9 cellular contexts compared by ENCODE assay signal in the genomic region with DNA sequence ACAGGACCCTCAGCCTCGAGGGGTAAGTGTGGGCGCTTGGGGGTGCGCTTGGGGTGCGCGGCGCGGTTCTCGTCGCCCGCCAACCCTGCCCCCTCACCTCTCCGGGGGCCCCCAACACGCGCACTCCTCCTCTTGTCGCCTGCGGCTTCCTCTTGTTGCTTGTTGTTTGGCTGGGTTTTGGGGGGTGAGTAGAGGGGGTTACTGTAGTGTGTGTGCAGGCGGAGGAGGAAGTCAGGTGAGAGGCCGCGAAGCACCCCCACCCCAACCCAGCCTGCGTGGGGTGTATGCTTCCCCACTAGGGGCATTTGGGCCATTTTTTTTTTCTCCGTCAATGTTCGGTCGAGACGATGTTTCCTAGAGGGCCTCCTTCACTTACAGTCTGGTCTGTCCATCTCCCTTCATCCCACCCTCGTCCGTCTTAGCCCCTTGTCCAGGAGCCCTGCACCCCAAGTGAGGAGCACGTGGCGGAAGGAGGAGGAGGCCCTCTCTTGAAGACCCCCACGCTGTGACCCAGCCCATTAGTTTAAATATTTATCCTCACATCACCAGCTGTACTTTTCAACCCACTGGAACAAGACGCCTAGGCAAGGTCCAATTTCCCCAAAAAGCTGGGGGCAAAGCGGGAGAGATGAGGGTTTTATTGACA. TPM values are rescaled to one million over a fixed set of nuclear protein-coding genes. Genes with fewer than 3 reads are reported as not detected.
DNase-seq lines count a peak whose midpoint lies in the region; ATAC-seq lines count a peak whose summit lies in the region.
"Had no signal": no experiment of that assay in that cellular context is flagged by ENCODE, and none has a peak within 500 bp of the region (broad histone marks: within the 10 kb centered on the region; RNA-seq: fewer than 3 reads in every experiment).

No MANE protein-coding gene starts in this region.

- H3K36me3 ChIP-seq in ES-I3 (ENCODE audit: insufficient read depth, low read length) (no peaks in the 10 kb centered on the region), SK-N-MC (ENCODE audit: insufficient read depth, low read length) (no peaks in the 10 kb centered on the region)

- DNase-seq in SK-N-MC (ENCODE audit: low read depth, low spot score) (no peak), left colon (peak; percentile 33 to 51), NCI-H1694 (lab: John Stamatoyannopoulos, UW) (no peak)
- peak; percentile 61 to 69 for DNase-seq in activated naive CD4-positive, alpha-beta T cell treated with anti-CD3 and anti-CD28 coated beads, Interleukin-2, amount 50 U/mL, for 72 hours (ENCODE audit: low spot score in 2 of 2)
- DNase-seq in stimulated activated CD4-positive, alpha-beta T cell treated with anti-CD3 and anti-CD28 coated beads, Interleukin-4, amount 100 ng/mL, for 1 hour = peak; percentile 69

- intact Hi-C loops in left colon (cut with DNase I, micrococcal nuclease) = no loop called here

- H3K9me3 ChIP-seq in ES-I3 (ENCODE audit: control insufficient read depth, insufficient read depth, low read length) (peaks cover 3% of the 10 kb centered on the region; the same call in 1 of the 2 replicates), SK-N-MC (ENCODE audit: low read depth, low read length) (no peaks in the 10 kb centered on the region)

- H3K4me3 ChIP-seq in SK-N-MC = peak overlapping the region; percentile 71
- H3K4me3 ChIP-seq: K562 had no signal

- peak overlapping the region; percentile 70 for H3K9ac ChIP-seq in ES-I3 (ENCODE audit: low read depth, low read length)
- peak overlapping the region; percentile 26 for H3K9ac ChIP-seq in SK-N-MC (ENCODE audit: insufficient read length)

- H3K27ac Mint-ChIP-seq in activated naive CD4-positive, alpha-beta T cell treated with anti-CD3 and anti-CD28 coated beads, Interleukin-2, amount 50 U/mL, for 72 hours = peak overlapping the region; percentile 97

- ATAC-seq in HG02588 (IDR thresholded peaks at IDR 0.05; ENCODE audit: unreplicated experiment) (peak; percentile 21), left colon (peak; percentile 28), HG03457 (IDR thresholded peaks at IDR 0.05; ENCODE audit: unreplicated experiment) (no peak)
- peak; percentile 51 to 69 for ATAC-seq in activated naive CD4-positive, alpha-beta T cell treated with anti-CD3 and anti-CD28 coated beads, Interleukin-2, amount 50 U/mL, for 72 hours

- H3K4me1 ChIP-seq in ES-I3 (ENCODE audit: insufficient read depth, low read length) = no peaks in the 10 kb centered on the region; the same call in none of the 2 replicates

- no peaks in the 10 kb centered on the region for H3K9me3 Mint-ChIP-seq in activated naive CD4-positive, alpha-beta T cell treated with anti-CD3 and anti-CD28 coated beads, Interleukin-2, amount 50 U/mL, for 72 hours

- peaks cover 72 to 87% of the 10 kb centered on the region in 2 donors for H3K36me3 Mint-ChIP-seq in activated naive CD4-positive, alpha-beta T cell treated with anti-CD3 and anti-CD28 coated beads, Interleukin-2, amount 50 U/mL, for 72 hours

- no peak overlapping the region for H3K27ac ChIP-seq in SK-N-MC

RNA-seq across cellular contexts. Expression of a gene that starts 20.4 kb away (rescaled TPM):
- 100 to 1,000 TPM; 279 to 444 TPM for total RNA-seq in activated naive CD4-positive, alpha-beta T cell treated with anti-CD3 and anti-CD28 coated beads, Interleukin-2, amount 50 U/mL, for 72 hours
- total RNA-seq in left colon = 10 to 100 TPM; 27.2 to 38.3 TPM

Comparison
In these comparisons a context has a peak if more than half of its experiments do, and no peak if none do; other contexts are left out.
1. DNase-seq: peak in activated naive CD4-positive, alpha-beta T cell treated with anti-CD3 and anti-CD28 coated beads, Interleukin-2, amount 50 U/mL, for 72 hours (2 of 2), left colon (2 of 2) and stimulated activated CD4-positive, alpha-beta T cell treated with anti-CD3 and anti-CD28 coated beads, Interleukin-4, amount 100 ng/mL, for 1 hour (single experiment); none in SK-N-MC (single experiment) and NCI-H1694 (single experiment).
2. RNA of a gene that starts 20.4 kb away (total RNA-seq): 279 to 444 TPM in activated naive CD4-positive, alpha-beta T cell treated with anti-CD3 and anti-CD28 coated beads, Interleukin-2, amount 50 U/mL, for 72 hours; 27.2 to 38.3 TPM in left colon; every median in the first group is over 4 times any median in the second.